ENCODE assay signal across 14 cellular contexts in the genomic region with DNA sequence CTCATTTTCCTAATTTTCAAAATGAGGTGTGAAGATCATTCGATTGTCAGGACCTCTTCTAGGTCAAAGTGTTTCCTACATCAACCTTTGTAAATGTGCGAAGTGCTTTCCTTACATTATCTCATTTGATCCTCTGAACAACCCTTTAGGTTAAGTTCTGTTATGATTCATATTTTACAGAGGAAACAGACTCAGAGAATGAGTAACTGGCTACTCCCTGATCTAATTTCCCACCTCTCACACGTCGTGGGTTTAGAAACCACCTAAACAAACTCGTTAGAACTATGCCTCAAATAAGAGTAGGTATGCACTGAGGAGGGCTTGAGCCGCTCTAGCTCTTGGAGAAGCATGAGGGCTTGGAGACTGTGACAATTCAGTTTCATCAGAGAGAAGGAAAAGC.
DNase-seq lines count a peak whose midpoint lies in the region; ATAC-seq, FAIRE-seq and TF ChIP-seq lines count a peak whose summit lies in the region.
"Had no signal": no experiment of that assay in that cellular context is flagged by ENCODE, and none has a peak within 500 bp of the region (broad histone marks: within the 10 kb centered on the region; RNA-seq: fewer than 3 reads in every experiment).

No MANE protein-coding gene starts in this region.

- no peak for TF ChIP-seq CTCF in Loucy (conservative IDR thresholded peaks at IDR 0.05; ENCODE audit: low read length)
- TF ChIP-seq CTCF in kidney (IDR thresholded peaks at IDR 0.05; ENCODE audit: borderline replicate concordance, extremely low read depth, insufficient read depth): no peak

- H3K4me1 ChIP-seq in Loucy (ENCODE audit: insufficient read depth, low read length, poor library complexity, severe bottlenecking) (peaks cover 66% of the 10 kb centered on the region), kidney (ENCODE audit: control insufficient read depth in 1 of 2, insufficient read depth in 1 of 2, low read depth in 1 of 2, low read length in 2 of 2) (no peaks in the 10 kb centered on the region)

- no peaks in the 10 kb centered on the region for H3F3A ChIP-seq in Loucy (ENCODE audit: low read depth)

- H3K4me2 ChIP-seq in Loucy (ENCODE audit: low read depth, low read length, poor library complexity, severe bottlenecking): peak overlapping the region; percentile 43

- peaks cover 23% of the 10 kb centered on the region for H3K4me1 Mint-ChIP-seq in activated naive CD4-positive, alpha-beta T cell treated with anti-CD3 and anti-CD28 coated beads for 36 hours (ENCODE audit: low read depth)
- peaks cover 7% of the 10 kb centered on the region for H3K4me1 Mint-ChIP-seq in central memory CD8-positive, alpha-beta T cell
- peaks cover 26% of the 10 kb centered on the region for H3K4me1 Mint-ChIP-seq in stimulated activated naive CD8-positive, alpha-beta T cell treated with anti-CD3 and anti-CD28 coated beads, Interleukin-15, amount 100 ng/mL, for 72 hours

- no peaks in the 10 kb centered on the region for H4K20me1 ChIP-seq in Loucy (ENCODE audit: insufficient read depth, low read length, poor library complexity, severe bottlenecking)

- peak; percentile 61 for DNase-seq in activated naive CD4-positive, alpha-beta T cell treated with anti-CD3 and anti-CD28 coated beads for 36 hours
- no peak for DNase-seq in activated naive CD4-positive, alpha-beta T cell (lab: John Stamatoyannopoulos, UW)
- no peak for DNase-seq in central memory CD8-positive, alpha-beta T cell (ENCODE audit: low spot score in 2 of 2)
- peak; percentile 24 to 53 for DNase-seq in stimulated activated naive CD8-positive, alpha-beta T cell treated with anti-CD3 and anti-CD28 coated beads, Interleukin-15, amount 100 ng/mL, for 72 hours
- no peak for DNase-seq in kidney
- DNase-seq in HT-29 (ENCODE audit: low spot score): no peak
- DNase-seq in effector CD8-positive, alpha-beta T cell (lab: John Stamatoyannopoulos, UW): no peak
- DNase-seq: heart right ventricle, Kasumi-1, mesendoderm, NCI-H510A treated with DMSO at 0.1 percent for 48 hours, SW 1271 had no signal

- H3K36me3 ChIP-seq in Loucy (ENCODE audit: insufficient read depth, low read length) (no peaks in the 10 kb centered on the region), kidney (ENCODE audit: control insufficient read depth in 1 of 2, insufficient read depth in 2 of 2, low read length in 2 of 2) (no peaks in the 10 kb centered on the region)
- H3K36me3 ChIP-seq: heart right ventricle had no signal

- intact Hi-C loops in activated naive CD4-positive, alpha-beta T cell treated with anti-CD3 and anti-CD28 coated beads for 36 hours (cut with micrococcal nuclease): loop anchor here (1.0 to 5.0 kb wide), 9 partner anchors 28 to 535 kb away; a partner anchor contains a TSS
- intact Hi-C loops in kidney (cut with DNase I): no loop called here

- no peaks in the 10 kb centered on the region for H3K9me2 ChIP-seq in Loucy (replicated peaks; ENCODE audit: low read depth, low read length)

- FAIRE-seq in kidney (lab: Jason Lieb, UNC): no peak

- H3K9me3 ChIP-seq in Loucy (ENCODE audit: insufficient read depth, low read depth, low read length) (no peaks in the 10 kb centered on the region), kidney (ENCODE audit: control insufficient read depth in 1 of 2, low read length in 2 of 2) (no peaks in the 10 kb centered on the region)
- H3K9me3 ChIP-seq: heart right ventricle had no signal

- H3K27me3 Mint-ChIP-seq in activated naive CD4-positive, alpha-beta T cell treated with anti-CD3 and anti-CD28 coated beads for 36 hours (ENCODE audit: low read depth): no peaks in the 10 kb centered on the region
- no peaks in the 10 kb centered on the region for H3K27me3 Mint-ChIP-seq in central memory CD8-positive, alpha-beta T cell
- no peaks in the 10 kb centered on the region for H3K27me3 Mint-ChIP-seq in stimulated activated naive CD8-positive, alpha-beta T cell treated with anti-CD3 and anti-CD28 coated beads, Interleukin-15, amount 100 ng/mL, for 72 hours
- H3K27me3 Mint-ChIP-seq: dendritic cell treated with granulocyte-macrophage colony-stimulating factor and Interleukin-4, amounts not matched to agents 40 ng/mL and 50 ng/mL, for 4 days had no signal

- H3K36me3 Mint-ChIP-seq in activated naive CD4-positive, alpha-beta T cell treated with anti-CD3 and anti-CD28 coated beads for 36 hours (ENCODE audit: low read depth): no peaks in the 10 kb centered on the region
- no peaks in the 10 kb centered on the region for H3K36me3 Mint-ChIP-seq in central memory CD8-positive, alpha-beta T cell (ENCODE audit: insufficient read depth)

- H3K27ac Mint-ChIP-seq in activated naive CD4-positive, alpha-beta T cell treated with anti-CD3 and anti-CD28 coated beads for 36 hours: no peak overlapping the region
- H3K27ac Mint-ChIP-seq in central memory CD8-positive, alpha-beta T cell (ENCODE audit: low read depth): no peak overlapping the region
- peak overlapping the region in 1 of 2 donors; percentile 42 for H3K27ac Mint-ChIP-seq in stimulated activated naive CD8-positive, alpha-beta T cell treated with anti-CD3 and anti-CD28 coated beads, Interleukin-15, amount 100 ng/mL, for 72 hours
- H3K27ac Mint-ChIP-seq: dendritic cell treated with granulocyte-macrophage colony-stimulating factor and Interleukin-4, amounts not matched to agents 40 ng/mL and 50 ng/mL, for 4 days had no signal

- CTCF ChIA-PET in activated naive CD4-positive, alpha-beta T cell treated with anti-CD3 and anti-CD28 coated beads for 36 hours (lab: Charles Lee): interaction anchor here (6.2 kb wide), 1 partner anchor 14 kb away, joined by 38 read pairs; no protein-coding TSS in a partner anchor

- peak overlapping the region; percentile 7; the same call in 1 of the 2 replicates for H2AFZ ChIP-seq in Loucy (ENCODE audit: low read length)

- peak; percentile 65 for ATAC-seq in central memory CD8-positive, alpha-beta T cell (replicated peaks; ENCODE audit: extremely low read depth, poor library complexity, severe bottlenecking)
- peak; percentile 100 for ATAC-seq in stimulated activated naive CD8-positive, alpha-beta T cell treated with anti-CD3 and anti-CD28 coated beads, Interleukin-15, amount 100 ng/mL, for 72 hours
- ATAC-seq: heart right ventricle had no signal

- no peaks in the 10 kb centered on the region for H3K79me2 ChIP-seq in Loucy (ENCODE audit: insufficient read depth, low read length)

- H3K9ac ChIP-seq in Loucy (ENCODE audit: low read depth, low read length, poor library complexity, severe bottlenecking) (peak overlapping the region; percentile 55), kidney (ENCODE audit: low read length in 2 of 2) (no peak overlapping the region)

- peak overlapping the region; percentile 6 for H3K4me3 ChIP-seq in Loucy (ENCODE audit: low read length, poor library complexity, severe bottlenecking)
- H3K4me3 ChIP-seq in kidney (ENCODE audit: low read length in 2 of 2): no peak overlapping the region
- H3K4me3 ChIP-seq: heart right ventricle had no signal

- H3K27me3 ChIP-seq in Loucy (ENCODE audit: insufficient read depth, low read length, poor library complexity, severe bottlenecking): no peaks in the 10 kb centered on the region
- H3K27me3 ChIP-seq: heart right ventricle had no signal

- H3K9me3 Mint-ChIP-seq in activated naive CD4-positive, alpha-beta T cell treated with anti-CD3 and anti-CD28 coated beads for 36 hours: no peaks in the 10 kb centered on the region
- no peaks in the 10 kb centered on the region for H3K9me3 Mint-ChIP-seq in central memory CD8-positive, alpha-beta T cell
- peaks cover 0 to 5% of the 10 kb centered on the region in 2 donors for H3K9me3 Mint-ChIP-seq in stimulated activated naive CD8-positive, alpha-beta T cell treated with anti-CD3 and anti-CD28 coated beads, Interleukin-15, amount 100 ng/mL, for 72 hours
- H3K9me3 Mint-ChIP-seq: dendritic cell treated with granulocyte-macrophage colony-stimulating factor and Interleukin-4, amounts not matched to agents 40 ng/mL and 50 ng/mL, for 4 days had no signal

- no peak overlapping the region for H3K27ac ChIP-seq in kidney (ENCODE audit: low read depth in 2 of 2, low read length in 2 of 2)
- H3K27ac ChIP-seq: heart right ventricle had no signal

- H3K4me3 Mint-ChIP-seq in activated naive CD4-positive, alpha-beta T cell treated with anti-CD3 and anti-CD28 coated beads for 36 hours: no peak overlapping the region
- H3K4me3 Mint-ChIP-seq in central memory CD8-positive, alpha-beta T cell: no peak overlapping the region
- H3K4me3 Mint-ChIP-seq in stimulated activated naive CD8-positive, alpha-beta T cell treated with anti-CD3 and anti-CD28 coated beads, Interleukin-15, amount 100 ng/mL, for 72 hours: peak overlapping the region in 1 of 2 donors; percentile 12
- H3K4me3 Mint-ChIP-seq: dendritic cell treated with granulocyte-macrophage colony-stimulating factor and Interleukin-4, amounts not matched to agents 40 ng/mL and 50 ng/mL, for 4 days had no signal

Comparison
In these comparisons a context has a peak if more than half of its experiments do, and no peak if none do; other contexts are left out.
1. DNase-seq: peak in activated naive CD4-positive, alpha-beta T cell treated with anti-CD3 and anti-CD28 coated beads for 36 hours (single experiment) and stimulated activated naive CD8-positive, alpha-beta T cell treated with anti-CD3 and anti-CD28 coated beads, Interleukin-15, amount 100 ng/mL, for 72 hours (2 of 2); none in activated naive CD4-positive, alpha-beta T cell (0 of 4), central memory CD8-positive, alpha-beta T cell (0 of 2), kidney (single experiment), HT-29 (single experiment) and effector CD8-positive, alpha-beta T cell (single experiment).